In the genomic region with DNA sequence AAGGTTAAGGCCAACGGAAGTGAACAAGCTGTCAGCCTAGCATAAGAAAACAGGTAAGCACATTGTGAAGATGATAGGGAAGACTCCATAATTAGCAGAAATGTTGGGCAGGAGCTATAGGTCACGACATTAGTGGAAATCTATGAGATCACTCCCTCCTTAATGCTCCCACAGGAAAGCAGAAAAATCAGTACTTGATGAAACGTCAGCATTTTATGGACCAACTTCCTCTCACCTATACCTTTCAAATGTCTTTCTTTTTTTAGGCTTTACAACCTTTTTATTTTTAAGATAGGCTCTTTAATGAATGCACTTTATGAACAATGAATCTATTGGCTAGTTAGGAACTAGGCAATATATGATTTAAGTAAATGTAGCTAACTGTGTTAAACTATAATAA, we compare ENCODE assay signal across 32 cellular contexts. TPM values are rescaled to one million over a fixed set of nuclear protein-coding genes. Genes with fewer than 3 reads are reported as not detected.
"Had no signal": no experiment of that assay in that cellular context is flagged by ENCODE, and none has a peak within 500 bp of the region (broad histone marks: within the 10 kb centered on the region; RNA-seq: fewer than 3 reads in every experiment).

No MANE protein-coding gene starts in this region.

- H3K27me3 ChIP-seq: neural progenitor cell, ovary, spleen, suprapubic skin, testis, tibial artery, transverse colon, upper lobe of right lung, uterus had no signal

- H3K36me3 ChIP-seq: neural progenitor cell, ovary, spleen, suprapubic skin, tibial artery, transverse colon, upper lobe of right lung, uterus had no signal

- H3K27ac Mint-ChIP-seq: natural killer cell; nephron; neural progenitor cell; progenitor cell of endocrine pancreas; stimulated activated memory B cell treated with anti-CD40 and anti-IgM and Interleukin-4, amounts not matched to agents 10 μg/mL and 1 μg/mL and 100 μg/mL, for 72 hours; stimulated activated naive CD8-positive, alpha-beta T cell treated with anti-CD3 and anti-CD28 coated beads, Interleukin-15, amount 100 ng/mL, for 72 hours; type B pancreatic cell had no signal

- ATAC-seq: natural killer cell; psoas muscle; right cardiac atrium; sciatic nerve; stimulated activated memory B cell treated with anti-CD40 and anti-IgM and Interleukin-4, amounts not matched to agents 10 μg/mL and 1 μg/mL and 100 μg/mL, for 72 hours; stimulated activated naive CD8-positive, alpha-beta T cell treated with anti-CD3 and anti-CD28 coated beads, Interleukin-15, amount 100 ng/mL, for 72 hours; stimulated activated naive CD8-positive, alpha-beta T cell treated with anti-CD3 and anti-CD28 coated beads, Interleukin-15, Interleukin-2, amounts not matched to agents 100 U/mL and 50 U/mL, for 24 hours; upper lobe of right lung had no signal

- H3K9me3 ChIP-seq: ovary, psoas muscle, suprapubic skin, testis, tibial artery, transverse colon, upper lobe of right lung, uterus had no signal

- H3K9me3 Mint-ChIP-seq: nephron, neural progenitor cell, type B pancreatic cell had no signal

- H3K4me2 ChIP-seq: neural progenitor cell, smooth muscle cell had no signal

- H3K4me3 ChIP-seq: neural progenitor cell, ovary, psoas muscle, skin epidermis, smooth muscle cell, spleen, suprapubic skin, testis, tibial artery, transverse colon, upper lobe of right lung, uterus had no signal

- H3K4me3 Mint-ChIP-seq: natural killer cell; nephron; neural progenitor cell; stimulated activated memory B cell treated with anti-CD40 and anti-IgM and Interleukin-4, amounts not matched to agents 10 μg/mL and 1 μg/mL and 100 μg/mL, for 72 hours; stimulated activated naive CD8-positive, alpha-beta T cell treated with anti-CD3 and anti-CD28 coated beads, Interleukin-15, amount 100 ng/mL, for 72 hours; type B pancreatic cell had no signal

- H3K36me3 Mint-ChIP-seq: neural progenitor cell; stimulated activated memory B cell treated with anti-CD40 and anti-IgM and Interleukin-4, amounts not matched to agents 10 μg/mL and 1 μg/mL and 100 μg/mL, for 72 hours; type B pancreatic cell had no signal

- H3K79me2 ChIP-seq: parathyroid adenoma had no signal

- H3K4me1 ChIP-seq: neural progenitor cell, parathyroid adenoma, psoas muscle, spleen, suprapubic skin, testis, tibial artery, transverse colon, upper lobe of right lung, uterus had no signal

- H3K27ac ChIP-seq: neural progenitor cell, ovary, parathyroid adenoma, psoas muscle, skin epidermis, spleen, suprapubic skin, testis, tibial artery, transverse colon, upper lobe of right lung, uterus had no signal

- H3K9ac ChIP-seq: neural progenitor cell, parathyroid adenoma had no signal

- H3K27me3 Mint-ChIP-seq: progenitor cell of endocrine pancreas; stimulated activated memory B cell treated with anti-CD40 and anti-IgM and Interleukin-4, amounts not matched to agents 10 μg/mL and 1 μg/mL and 100 μg/mL, for 72 hours; stimulated activated naive CD8-positive, alpha-beta T cell treated with anti-CD3 and anti-CD28 coated beads, Interleukin-15, amount 100 ng/mL, for 72 hours; type B pancreatic cell had no signal

- DNase-seq: natural killer cell; occipital lobe; ovary; posterior cingulate gyrus; psoas muscle; right cardiac atrium; spleen; stimulated activated CD4-positive, alpha-beta T cell treated with anti-CD3 and anti-CD28 coated beads, Interleukin-12 subunit alpha, Interleukin-12 subunit beta, amount 100 ng/mL, for 4 hours; stimulated activated CD4-positive, alpha-beta T cell treated with anti-CD3 and anti-CD28 coated beads, Interleukin-1b, Interleukin-23, amount 100 ng/mL, for 48 hours; stimulated activated CD4-positive, alpha-beta T cell treated with anti-CD3 and anti-CD28 coated beads, Interleukin-4, amount 100 ng/mL, for 1 hour; stimulated activated CD4-positive, alpha-beta T cell treated with anti-CD3 and anti-CD28 coated beads, Interleukin-4, amount 100 ng/mL, for 4 hours; stimulated activated CD8-positive, alpha-beta memory T cell treated with anti-CD3 and anti-CD28 coated beads, Interleukin-4, amount 100 ng/mL, for 48 hours; stimulated activated naive CD4-positive, alpha-beta T cell; stimulated activated naive CD8-positive, alpha-beta T cell treated with anti-CD3 and anti-CD28 coated beads, Interleukin-15, amount 100 ng/mL, for 72 hours; stimulated activated naive CD8-positive, alpha-beta T cell treated with anti-CD3 and anti-CD28 coated beads, Interleukin-15, Interleukin-2, amounts not matched to agents 100 U/mL and 50 U/mL, for 24 hours; substantia nigra; testis; tibial artery; transverse colon; upper lobe of right lung; uterus had no signal

- H3K4me1 Mint-ChIP-seq: natural killer cell; nephron; stimulated activated memory B cell treated with anti-CD40 and anti-IgM and Interleukin-4, amounts not matched to agents 10 μg/mL and 1 μg/mL and 100 μg/mL, for 72 hours; stimulated activated naive CD8-positive, alpha-beta T cell treated with anti-CD3 and anti-CD28 coated beads, Interleukin-15, amount 100 ng/mL, for 72 hours had no signal

- H2AFZ ChIP-seq: neural progenitor cell, parathyroid adenoma had no signal

RNA-seq across cellular contexts. Expression of a gene that starts 29.4 kb away (rescaled TPM):
- total RNA-seq: natural killer cell, osteoblast, smooth muscle cell, spleen had no signal
- polyA plus RNA-seq: ovary, smooth muscle cell, spleen had no signal
